ENCODE assay signal across 8 cellular contexts in the genomic region with DNA sequence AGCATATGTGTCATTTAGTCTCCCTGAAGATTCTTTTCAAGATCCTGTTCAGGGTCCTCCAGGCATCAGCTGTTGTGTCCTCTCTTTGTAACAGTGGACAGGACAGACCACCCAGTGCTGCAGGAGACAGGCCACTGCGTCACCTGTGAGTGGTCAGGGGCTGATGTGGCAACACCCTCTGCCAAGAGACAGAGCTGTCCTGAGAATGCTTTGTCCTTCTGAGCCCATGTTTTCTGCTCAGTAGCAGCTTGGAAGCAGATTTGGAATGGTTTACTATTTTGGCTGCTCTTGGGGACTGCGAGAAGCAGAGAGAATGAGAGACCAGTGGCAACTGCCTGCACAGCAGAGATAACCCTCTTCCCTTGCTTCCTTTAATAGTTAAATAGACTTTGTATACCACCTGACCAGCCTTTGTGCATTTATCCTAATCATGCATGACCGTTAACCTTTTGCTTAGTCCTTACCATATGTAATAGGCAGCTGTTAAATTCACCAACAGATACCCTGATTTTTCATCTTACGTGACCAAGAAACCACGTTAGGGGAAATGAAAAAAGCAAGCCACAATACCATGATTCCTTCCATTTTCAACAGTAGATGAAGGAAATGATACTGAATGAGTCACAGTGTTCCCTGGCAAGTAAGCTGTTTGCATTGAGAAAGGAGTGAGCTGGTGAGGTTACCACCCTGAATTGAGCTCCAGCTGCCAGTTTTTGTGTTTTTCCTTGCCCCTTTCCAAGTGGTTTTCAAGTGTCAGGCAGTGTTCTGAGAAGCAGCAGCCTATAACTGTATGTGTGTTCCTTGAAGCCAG. TPM values are rescaled to one million over a fixed set of nuclear protein-coding genes. Genes with fewer than 3 reads are reported as not detected.
DNase-seq lines count a peak whose midpoint lies in the region; ATAC-seq and TF ChIP-seq lines count a peak whose summit lies in the region.

No MANE protein-coding gene starts in this region.

- TF ChIP-seq EP300 in stomach (IDR thresholded peaks at IDR 0.05): no peak

- intact Hi-C loops in stomach (cut with DNase I; ENCODE audit: low total_unique reads): no loop called here

- ATAC-seq in HG03460 (IDR thresholded peaks at IDR 0.05; ENCODE audit: unreplicated experiment): peak; percentile 94

- no peaks in the 10 kb centered on the region for H3K9me3 ChIP-seq in SJCRH30 (replicated peaks)
- no peaks in the 10 kb centered on the region for H3K9me3 ChIP-seq in stomach

- H3K27me3 ChIP-seq in SJCRH30: no peaks in the 10 kb centered on the region
- no peaks in the 10 kb centered on the region for H3K27me3 ChIP-seq in stomach

- peak overlapping the region; percentile 90 for H3K27ac ChIP-seq in SJCRH30
- H3K27ac ChIP-seq in stomach: peak overlapping the region; percentile 1 to 77 (median 48)

- DNase-seq in GF-D8 (lab: John Stamatoyannopoulos, UW) (peak; percentile 66), GM20000 (ENCODE audit: low spot score) (peak; percentile 64), SJCRH30 (peak; percentile 69 to 70), fibroblast of the conjunctiva (ENCODE audit: low read depth) (peak; percentile 61), stomach (no peak), NCI-H345 (lab: John Stamatoyannopoulos, UW) (no peak)
- DNase-seq in activated CD4-positive, alpha-beta T cell treated with anti-CD3 and anti-CD28 coated beads, Interleukin-2, amount 50 U/mL, for 4 hours: no peak

- TF ChIP-seq CTCF in GM20000 (IDR thresholded peaks at IDR 0.05; ENCODE audit: extremely low read depth, missing control alignments) (no peak), stomach (IDR thresholded peaks at IDR 0.05) (no peak)

- H3K4me1 ChIP-seq in SJCRH30 (peaks cover 24% of the 10 kb centered on the region), stomach (peaks cover 6 to 34% (median 17%) of the 10 kb centered on the region in 4 donors)

- H3K4me3 ChIP-seq in SJCRH30 (no peak overlapping the region; the same call in 1 of the 2 replicates), stomach (no peak overlapping the region)

- TF ChIP-seq POLR2A in stomach (IDR thresholded peaks at IDR 0.05): no peak

- WGBS in stomach, 5 donors: 34 to 48% (median 40%) methylated on average over 5 of the region's 5 CpGs

- H3K36me3 ChIP-seq in SJCRH30 (no peaks in the 10 kb centered on the region), stomach (peaks cover 0 to 33% (median 17%) of the 10 kb centered on the region in 4 donors)

RNA-seq across cellular contexts. Expression of gene B3GALNT1, which starts 35.5 kb away (rescaled TPM):
- not detected in 2 replicates for total RNA-seq in SJCRH30 (2014; rRNA removed; shearing (Covaris generic))
- 10 to 100 TPM in 2 of 5 donors, 1 to 10 TPM in 1, not detected in 2; 4.6 to 26.1 (median 12.5) TPM for total RNA-seq in stomach
- polyA plus RNA-seq in stomach: 1 to 10 TPM; 2.7 to 4.8 (median 3.2) TPM

Comparison
In these comparisons a context has a peak if more than half of its experiments do, and no peak if none do; other contexts are left out.
1. DNase-seq: peak in GF-D8 (single experiment), GM20000 (single experiment), SJCRH30 (2 of 2) and fibroblast of the conjunctiva (single experiment); none in stomach (single experiment), activated CD4-positive, alpha-beta T cell treated with anti-CD3 and anti-CD28 coated beads, Interleukin-2, amount 50 U/mL, for 4 hours (0 of 2) and NCI-H345 (single experiment).